In genomic region chr2:118115761-118116160, GRCh38 we compare ENCODE assay signal across 18 cellular contexts. TPM values are rescaled to one million over a fixed set of nuclear protein-coding genes. Genes with fewer than 3 reads are reported as not detected.
DNase-seq lines count a peak whose midpoint lies in the region; ATAC-seq, FAIRE-seq and TF ChIP-seq lines count a peak whose summit lies in the region.
"Had no signal": no experiment of that assay in that cellular context is flagged by ENCODE, and none has a peak within 500 bp of the region (broad histone marks: within the 10 kb centered on the region; RNA-seq: fewer than 3 reads in every experiment).

No MANE protein-coding gene starts in this region.

- POLR2A ChIA-PET in H1 (lab: Charles Lee; ENCODE audit: partially characterized antibody) = interaction anchor here (1.1 kb wide), 1 partner anchor 10 kb away, joined by 3 read pairs; no protein-coding TSS in a partner anchor

- no peak for FAIRE-seq in H1 (lab: Jason Lieb, UNC)
- FAIRE-seq: GM18507, HTR-8/SVneo had no signal

- no peak overlapping the region for H4K5ac ChIP-seq in H1 (ENCODE audit: insufficient read length, low read depth, low read length)

- no peaks in the 10 kb centered on the region for H3K79me1 ChIP-seq in H1 (ENCODE audit: low read depth, low read length)
- H3K79me1 ChIP-seq in mesenchymal stem cell (replicated peaks; ENCODE audit: low read length, poor library complexity, severe bottlenecking) = no peaks in the 10 kb centered on the region

- H3K27me3 Mint-ChIP-seq in GM23338 (ENCODE audit: insufficient read depth, low read depth, poor library complexity) = no peaks in the 10 kb centered on the region
- H3K27me3 Mint-ChIP-seq in activated T-helper 17 cell treated with anti-CD3 and anti-CD28 coated beads, Interleukin-2, amount 50 U/mL, for 72 hours = no peaks in the 10 kb centered on the region
- H3K27me3 Mint-ChIP-seq: B cell; CD4-positive, alpha-beta T cell had no signal

- no peaks in the 10 kb centered on the region for H3F3A ChIP-seq in GM23338 (replicated peaks; ENCODE audit: low read depth)

- no peak overlapping the region for H2AK5ac ChIP-seq in H1 (ENCODE audit: low read depth, low read length)
- H2AK5ac ChIP-seq in mesenchymal stem cell (ENCODE audit: low read length, severe bottlenecking) = no peak overlapping the region

- 0 out of 2 replicates have a peak, but pooled peaks cover 6% of the 10 kb centered on the region for H3K9me2 ChIP-seq in GM23338 (ENCODE audit: insufficient read depth)

- peak overlapping the region; percentile 46; the same call in 1 of the 2 replicates for H2BK5ac ChIP-seq in H1 (ENCODE audit: low read depth, low read length)
- H2BK5ac ChIP-seq in mesenchymal stem cell (ENCODE audit: low read depth, low read length, poor library complexity, severe bottlenecking) = no peak overlapping the region

- TF ChIP-seq CTCF in GM23338 (conservative IDR thresholded peaks at IDR 0.05; ENCODE audit: low read depth in 2 of 2) = no peak
- TF ChIP-seq CTCF in H1 (IDR thresholded peaks at IDR 0.05; ENCODE audit: control extremely low read depth in 1 of 3, insufficient read depth in 1 of 3, low read depth in 1 of 3, low read length in 3 of 3) = no peak

- no peaks in the 10 kb centered on the region; the same call in 2 of the 3 replicates for H3K36me3 Mint-ChIP-seq in GM23338 (ENCODE audit: low read depth)
- H3K36me3 Mint-ChIP-seq in activated T-helper 17 cell treated with anti-CD3 and anti-CD28 coated beads, Interleukin-2, amount 50 U/mL, for 72 hours (ENCODE audit: low read depth) = peaks cover 77% of the 10 kb centered on the region

- H4K8ac ChIP-seq in H1 (ENCODE audit: extremely low read depth, insufficient read depth, low read length) = no peak overlapping the region
- no peak overlapping the region for H4K8ac ChIP-seq in mesenchymal stem cell (ENCODE audit: low read length)

- H3K4me1 Mint-ChIP-seq in GM23338 = peaks cover 14% of the 10 kb centered on the region
- peaks cover 25% of the 10 kb centered on the region for H3K4me1 Mint-ChIP-seq in activated T-helper 17 cell treated with anti-CD3 and anti-CD28 coated beads, Interleukin-2, amount 50 U/mL, for 72 hours

- no peak overlapping the region for H2BK20ac ChIP-seq in H1 (ENCODE audit: low read length)

- no peak overlapping the region for H3K4me3 ChIP-seq in GM23338
- H3K4me3 ChIP-seq in H1 (ENCODE audit: extremely low read depth in 1 of 4, insufficient read depth in 2 of 4, low read depth in 3 of 4, low read length in 4 of 4) = no peak overlapping the region
- no peak overlapping the region for H3K4me3 ChIP-seq in mesenchymal stem cell (ENCODE audit: insufficient read depth in 1 of 2, low read depth in 1 of 2, low read length in 2 of 2)
- H3K4me3 ChIP-seq: HAP-1 had no signal

- CTCF ChIA-PET in H1 (lab: Charles Lee; ENCODE audit: partially characterized antibody) = interaction anchor here (1.2 kb wide), 1 partner anchor 12 kb away, joined by 4 read pairs; no protein-coding TSS in a partner anchor

- peak overlapping the region; percentile 45; the same call in 1 of the 2 replicates for H3K27ac Mint-ChIP-seq in GM23338
- H3K27ac Mint-ChIP-seq in activated T-helper 17 cell treated with anti-CD3 and anti-CD28 coated beads, Interleukin-2, amount 50 U/mL, for 72 hours = peak overlapping the region; percentile 41
- H3K27ac Mint-ChIP-seq: B cell; CD4-positive, alpha-beta T cell had no signal

- DNase-seq in GM23338 (ENCODE audit: low spot score) (no peak), H1 (ENCODE audit: low read depth in 1 of 2, low spot score in 2 of 2) (no peak), mesenchymal stem cell (no peak), AG20443 (ENCODE audit: low spot score) (no peak), anterior cingulate cortex (lab: John Stamatoyannopoulos, UW) (no peak)
- no peak for DNase-seq in activated T-cell treated with anti-CD3 and anti-CD28 coated beads, Interleukin-2, amount 50 U/mL, for 48 hours
- DNase-seq: ACHN; C1 segment of cervical spinal cord; Calu3; CD4-positive, alpha-beta T cell; DMS 273 treated with DMSO at 0.1 percent for 48 hours; GOT3 had no signal

- no peak overlapping the region for H3K4me2 ChIP-seq in GM23338
- no peak overlapping the region for H3K4me2 ChIP-seq in H1 (ENCODE audit: insufficient read depth in 1 of 2, low read depth in 2 of 2, low read length in 2 of 2)
- H3K4me2 ChIP-seq in mesenchymal stem cell (ENCODE audit: low read length, poor library complexity, severe bottlenecking) = no peak overlapping the region

- no peaks in the 10 kb centered on the region for H3K79me2 ChIP-seq in GM23338 (replicated peaks; ENCODE audit: insufficient read depth)
- no peaks in the 10 kb centered on the region for H3K79me2 ChIP-seq in H1 (ENCODE audit: control insufficient read depth in 1 of 2, insufficient read depth in 2 of 2, low read length in 2 of 2)

- H2BK15ac ChIP-seq in H1 (ENCODE audit: low read length) (no peak overlapping the region), mesenchymal stem cell (ENCODE audit: low read depth, poor library complexity, severe bottlenecking) (no peak overlapping the region)

- no peak for TF ChIP-seq POLR2A in H1 (IDR thresholded peaks at IDR 0.05; ENCODE audit: control extremely low read depth in 1 of 2, low read depth in 2 of 2, low read length in 2 of 2)

- ATAC-seq in GM23338 = no peak
- ATAC-seq in activated T-helper 17 cell treated with anti-CD3 and anti-CD28 coated beads, Interleukin-2, amount 50 U/mL, for 72 hours (replicated peaks) = no peak
- ATAC-seq in HG02885 (IDR thresholded peaks at IDR 0.05; ENCODE audit: poor library complexity, unreplicated experiment) = no peak

- H3K18ac ChIP-seq in H1 (ENCODE audit: extremely low read depth, low read length) (no peak overlapping the region), mesenchymal stem cell (ENCODE audit: low read depth in 1 of 2, low read length in 2 of 2) (peak overlapping the region in 1 of 2 experiments; percentile 79)

- no peak overlapping the region for H3K56ac ChIP-seq in H1 (replicated peaks; ENCODE audit: insufficient read length, low read depth, low read length)

- no peaks in the 10 kb centered on the region for H3K27me3 ChIP-seq in GM23338 (ENCODE audit: insufficient read depth)
- H3K27me3 ChIP-seq in H1 (replicated peaks in 1 of 4; ENCODE audit: control insufficient read depth in 3 of 4, extremely low read depth in 1 of 4, insufficient read depth in 3 of 4, low read length in 3 of 4) = no peaks in the 10 kb centered on the region
- no peaks in the 10 kb centered on the region for H3K27me3 ChIP-seq in mesenchymal stem cell (ENCODE audit: control insufficient read depth in 1 of 2, insufficient read depth in 1 of 2, low read length in 2 of 2)

- H3K4me1 ChIP-seq in GM23338 (ENCODE audit: insufficient read depth) = peaks cover 11% of the 10 kb centered on the region; the same call in 1 of the 2 replicates
- no peaks in the 10 kb centered on the region for H3K4me1 ChIP-seq in H1 (replicated peaks in 1 of 4; ENCODE audit: control insufficient read depth in 3 of 4, insufficient read depth in 4 of 4, low read length in 3 of 4)
- no peaks in the 10 kb centered on the region for H3K4me1 ChIP-seq in mesenchymal stem cell (ENCODE audit: control insufficient read depth, insufficient read depth, low read depth, low read length)
- H3K4me1 ChIP-seq: HAP-1 had no signal

- no peak overlapping the region for H3K9ac ChIP-seq in H1 (replicated peaks in 1 of 4; ENCODE audit: extremely low read depth in 1 of 4, low read depth in 3 of 4, low read length in 3 of 4)
- H3K9ac ChIP-seq in mesenchymal stem cell (ENCODE audit: low read length) = no peak overlapping the region

- no peak overlapping the region for H2BK12ac ChIP-seq in H1 (ENCODE audit: low read depth, low read length)
- peak overlapping the region in 1 of 2 experiments; percentile 23 for H2BK12ac ChIP-seq in mesenchymal stem cell (ENCODE audit: low read length in 2 of 2)

- no peak overlapping the region for H4K91ac ChIP-seq in H1 (replicated peaks; ENCODE audit: insufficient read length, low read length)
- peak overlapping the region; percentile 90 for H4K91ac ChIP-seq in mesenchymal stem cell (ENCODE audit: low read length)

- 83% methylated on average over 4 of the region's 4 CpGs; no CpG with 5 or more reads in 1 of the 2 experiments for WGBS in H1 (ENCODE audit: extremely low coverage in 1 of 2, insufficient coverage in 1 of 2, insufficient read length in 1 of 2, insufficient replicate concordance in 2 of 2, low coverage in 1 of 2, low lambda C conversion rate in 2 of 2, missing lambda C conversion rate in 1 of 2), 2 experiments
- WGBS in mesenchymal stem cell = 98% methylated on average over 4 of the region's 4 CpGs

- H2BK120ac ChIP-seq in H1 (replicated peaks; ENCODE audit: low read depth, low read length) (no peak overlapping the region), mesenchymal stem cell (ENCODE audit: low read depth, low read length) (peak overlapping the region; percentile 27)

- H3K23ac ChIP-seq in H1 (ENCODE audit: insufficient read length) (no peak overlapping the region), mesenchymal stem cell (ENCODE audit: low read length in 2 of 2) (no peak overlapping the region)

- no peak for TF ChIP-seq RAD21 in H1 (IDR thresholded peaks at IDR 0.05 in 1 of 2, conservative IDR thresholded peaks at IDR 0.05 in 1 of 2; ENCODE audit: low read depth in 2 of 2, low read length in 2 of 2)

- no peaks in the 10 kb centered on the region; the same call in 1 of the 2 replicates for H4K20me1 ChIP-seq in GM23338 (replicated peaks; ENCODE audit: insufficient read depth)
- H4K20me1 ChIP-seq in H1 (replicated peaks in 1 of 2; ENCODE audit: control insufficient read depth in 1 of 2, insufficient read depth in 2 of 2, low read length in 2 of 2) = no peaks in the 10 kb centered on the region

- H3K4ac ChIP-seq in H1 (replicated peaks; ENCODE audit: insufficient read length, low read depth, low read length) (no peak overlapping the region), mesenchymal stem cell (ENCODE audit: low read depth in 1 of 2, low read length in 2 of 2) (no peak overlapping the region)

- TF ChIP-seq EP300 in H1 (IDR thresholded peaks at IDR 0.05; ENCODE audit: borderline replicate concordance in 1 of 2, low read depth in 2 of 2, low read length in 2 of 2) = no peak

- H3K9me3 ChIP-seq in H1 (ENCODE audit: insufficient read depth in 2 of 2, low read depth in 1 of 2, low read length in 1 of 2) (no peaks in the 10 kb centered on the region), mesenchymal stem cell (ENCODE audit: control insufficient read depth, low read length) (no peaks in the 10 kb centered on the region)
- H3K9me3 ChIP-seq: HAP-1 had no signal

- no peak overlapping the region for H2AFZ ChIP-seq in GM23338
- no peak overlapping the region for H2AFZ ChIP-seq in H1 (ENCODE audit: low read length)
- no peak overlapping the region for H2AFZ ChIP-seq in mesenchymal stem cell (ENCODE audit: low read depth, low read length)

- H3K14ac ChIP-seq in H1 (ENCODE audit: insufficient read length) = no peak overlapping the region
- H3K14ac ChIP-seq in mesenchymal stem cell (ENCODE audit: low read length in 2 of 2) = no peak overlapping the region

- H3K4me3 Mint-ChIP-seq in GM23338 = no peak overlapping the region
- H3K4me3 Mint-ChIP-seq in activated T-helper 17 cell treated with anti-CD3 and anti-CD28 coated beads, Interleukin-2, amount 50 U/mL, for 72 hours = no peak overlapping the region
- H3K4me3 Mint-ChIP-seq: B cell; CD4-positive, alpha-beta T cell had no signal

- H3K36me3 ChIP-seq in GM23338 (ENCODE audit: insufficient read depth) (no peaks in the 10 kb centered on the region), H1 (ENCODE audit: control insufficient read depth in 2 of 4, insufficient read depth in 4 of 4, low read length in 3 of 4) (no peaks in the 10 kb centered on the region), mesenchymal stem cell (ENCODE audit: control insufficient read depth in 1 of 2, insufficient read depth in 2 of 2, low read depth in 1 of 2, low read length in 2 of 2) (peaks cover 3 to 4% of the 10 kb centered on the region in 2 experiments)
- H3K36me3 ChIP-seq: HAP-1 had no signal

- H3K27ac ChIP-seq in GM23338 (ENCODE audit: low read depth) = no peak overlapping the region
- no peak overlapping the region for H3K27ac ChIP-seq in H1 (ENCODE audit: low read depth, low read length)
- H3K27ac ChIP-seq in mesenchymal stem cell (ENCODE audit: low read length, poor library complexity, severe bottlenecking) = no peak overlapping the region

- H3K9me3 Mint-ChIP-seq in GM23338 = no peaks in the 10 kb centered on the region
- H3K9me3 Mint-ChIP-seq in activated T-helper 17 cell treated with anti-CD3 and anti-CD28 coated beads, Interleukin-2, amount 50 U/mL, for 72 hours = no peaks in the 10 kb centered on the region
- H3K9me3 Mint-ChIP-seq: CD4-positive, alpha-beta T cell had no signal

- no peaks in the 10 kb centered on the region for H3K23me2 ChIP-seq in H1 (ENCODE audit: low read depth, low read length)

RNA-seq across cellular contexts. Expression of gene INSIG2, which starts 27.5 kb away (rescaled TPM):
- 8.1 and 10.1 TPM in 2 replicates for total RNA-seq in GM23338 (2014; rRNA removed; shearing (Covaris generic))
- polyA plus RNA-seq in GM23338 (2016; fragmentation: Nextera tagmentation; extraction: Ambion mirVana) (11.0 and 15.1 TPM in 2 replicates), H1 (2011; rRNA removed) (4.8 and 11.2 TPM in 2 replicates)
- total RNA-seq in activated T-helper 17 cell treated with anti-CD3 and anti-CD28 coated beads, Interleukin-2, amount 50 U/mL, for 72 hours = 100 to 1,000 TPM in 1 of 2 donors, 10 to 100 TPM in 1; 75.4 to 309 TPM
- 6.5 and 7.0 TPM in 2 replicates for total RNA-seq in H1 (2021; fragmentation: NEBNext Ultra II Directional; extraction: Animal tissue kit (Norgen Biotek cat#: 25700))
- polyA plus RNA-seq in H1 (2011; cell fraction: cytosol; rRNA removed) = 10.2 TPM
- polyA plus RNA-seq in H1 (2011; cell fraction: nucleus; rRNA removed) = 1.6 TPM
- polyA plus RNA-seq in H1 (2012, experiment 1 of 2) = 7.5 to 16.0 TPM (median 11.6 TPM) in 4 replicates
- 5.1 TPM for polyA plus RNA-seq in H1 (2012, experiment 2 of 2)
- polyA plus RNA-seq in H1 (2013, experiment 1 of 2) = 4.7 TPM
- polyA plus RNA-seq in H1 (2013, experiment 2 of 2) = 5.6 TPM
- 7.5 and 9.9 TPM in 2 replicates for polyA minus RNA-seq in H1 (2011; rRNA and poly(A)+ RNA removed)
- polyA minus RNA-seq in H1 (2011; cell fraction: cytosol; rRNA and poly(A)+ RNA removed) = 2.3 TPM
- 5.9 TPM for polyA minus RNA-seq in H1 (2011; cell fraction: nucleus; rRNA and poly(A)+ RNA removed)
- polyA plus RNA-seq in mesenchymal stem cell (2013, experiment 1 of 2) = 10.1 TPM
- 10.5 TPM for polyA plus RNA-seq in mesenchymal stem cell (2013, experiment 2 of 2)
